8 cellular contexts compared by ENCODE assay signal in genomic region chr5:68215888-68216736, GRCh38. TPM values are rescaled to one million over a fixed set of nuclear protein-coding genes. Genes with fewer than 3 reads are reported as not detected.
A peak's percentile ranks its signal among the peaks of the same experiment; 100 is the strongest.
DNase-seq lines count a peak whose midpoint lies in the region; ATAC-seq and TF ChIP-seq lines count a peak whose summit lies in the region.

No MANE protein-coding gene starts in this region.

- 0% methylated on average over 10 to 80 of the region's 80 CpGs for WGBS in adrenal gland, 4 donors
- 0 to 1% (median 1%) methylated on average over 34 to 80 of the region's 80 CpGs for WGBS in spleen, 5 donors

- H3K4me3 ChIP-seq in GM06990 (replicated peaks; ENCODE audit: low read depth, low read length) (peak overlapping the region; percentile 78), H7 (ENCODE audit: insufficient read depth, low read depth, low read length) (peak overlapping the region; percentile 90), adrenal gland (peak overlapping the region; percentile 70 to 96 (median 94)), iPS-11a (ENCODE audit: low read depth, low read length) (peak overlapping the region; percentile 47), spleen (peak overlapping the region; percentile 73 to 99 (median 93))

- POLR2A ChIA-PET in T-cell (lab: Charles Lee) = interaction anchor here (0.5 to 2.8 kb wide), 9 partner anchors 8 to 64 kb away, joined by 3 to 25 read pairs (median 6); no protein-coding TSS in a partner anchor

- no peaks in the 10 kb centered on the region; the same call in 1 of the 2 replicates for H3K36me3 ChIP-seq in GM06990 (ENCODE audit: control insufficient read depth, insufficient read depth, low read length)
- H3K36me3 ChIP-seq in H7 (replicated peaks; ENCODE audit: control insufficient read depth, insufficient read depth, low read length) = no peaks in the 10 kb centered on the region
- no peaks in the 10 kb centered on the region for H3K36me3 ChIP-seq in adrenal gland (replicated peaks in 1 of 2)
- H3K36me3 ChIP-seq in spleen = peaks cover 0 to 10% (median 0%) of the 10 kb centered on the region in 6 donors

- TF ChIP-seq POLR2A in adrenal gland (IDR thresholded peaks at IDR 0.05) = no peak
- TF ChIP-seq POLR2A in spleen (IDR thresholded peaks at IDR 0.05) = peak in 1 of 3 donors; percentile 57

- H3K27me3 Mint-ChIP-seq in T-cell = no peaks in the 10 kb centered on the region

- H3K27me3 ChIP-seq in GM06990 (replicated peaks; ENCODE audit: control insufficient read depth, insufficient read depth, low read length) (no peaks in the 10 kb centered on the region), H7 (ENCODE audit: control insufficient read depth, insufficient read depth, low read length) (peaks cover 9% of the 10 kb centered on the region; the same call in 1 of the 2 replicates), adrenal gland (no peaks in the 10 kb centered on the region), spleen (replicated peaks in 1 of 7) (no peaks in the 10 kb centered on the region)

- peaks cover 46 to 53% (median 47%) of the 10 kb centered on the region in 3 donors for H3K4me1 Mint-ChIP-seq in T-cell

- peak overlapping the region; percentile 85 to 92 (median 88) for H3K4me3 Mint-ChIP-seq in T-cell

- H3K4me1 ChIP-seq in adrenal gland (replicated peaks in 1 of 2) (peaks cover 4 to 37% of the 10 kb centered on the region in 2 donors), spleen (peaks cover 22 to 57% (median 49%) of the 10 kb centered on the region in 6 donors)

- H3K27ac ChIP-seq in adrenal gland (peak overlapping the region; percentile 77 to 99 (median 94)), spleen (peak overlapping the region; percentile 91 to 99 (median 98))

- peaks cover 4 to 9% (median 4%) of the 10 kb centered on the region in 3 donors for H3K9me3 Mint-ChIP-seq in T-cell

- H3K9me3 ChIP-seq in adrenal gland (replicated peaks in 1 of 3) = no peaks in the 10 kb centered on the region
- peaks cover 0 to 16% (median 10%) of the 10 kb centered on the region in 8 donors for H3K9me3 ChIP-seq in spleen

- intact Hi-C loops in adrenal gland (cut with DNase I) (no loop called here), spleen (cut with DNase I; ENCODE audit: low total_unique reads) (no loop called here)

- H3K27ac Mint-ChIP-seq in T-cell = peak overlapping the region; percentile 74 to 90

- ATAC-seq in T-cell (replicated peaks in 1 of 4) = peak; percentile 69 to 79 (median 76)

- peaks cover 19% of the 10 kb centered on the region for H3K36me3 Mint-ChIP-seq in T-cell

- DNase-seq in GM06990 (ENCODE audit: extremely low read depth, insufficient read length) (peak; percentile 79), H7 (peak; percentile 83), LoVo (ENCODE audit: low spot score) (peak; percentile 46), T-cell (peak in 32 of 34 experiments; percentile 27 to 86 (median 72)), adrenal gland (peak; percentile 40 to 72 (median 54)), spleen (peak; percentile 95), NCI-H1048 (lab: John Stamatoyannopoulos, UW) (no peak)

- no peak for TF ChIP-seq CTCF in GM06990 (IDR thresholded peaks at IDR 0.05; ENCODE audit: insufficient read depth, low read length, poor library complexity, severe bottlenecking)
- TF ChIP-seq CTCF in adrenal gland (IDR thresholded peaks at IDR 0.05) = no peak
- TF ChIP-seq CTCF in spleen (IDR thresholded peaks at IDR 0.05 in 8 of 11, conservative IDR thresholded peaks at IDR 0.05 in 3 of 11) = peak in 1 of 11 experiments; percentile 11

- CTCF ChIA-PET in T-cell (lab: Charles Lee) = interaction anchor here (0.6 to 4.6 kb wide), 13 partner anchors 12 to 970 kb away, joined by 3 to 23 read pairs (median 5); no protein-coding TSS in a partner anchor

RNA-seq across cellular contexts. Expression of gene PIK3R1, which starts 0.6 kb away (rescaled TPM):
- 15.0 and 19.8 TPM in 2 replicates for total RNA-seq in H7 (2014; rRNA removed; shearing (Covaris generic))
- total RNA-seq in T-cell = 100 to 1,000 TPM in 3 of 5 donors, 10 to 100 TPM in 2; 83.7 to 370 (median 105) TPM
- total RNA-seq in adrenal gland = 100 to 1,000 TPM in 1 of 8 donors, 10 to 100 TPM in 7; 41.3 to 110 (median 66.7) TPM
- 10 to 100 TPM in 2 of 3 donors, 1 to 10 TPM in 1; 4.9 to 44.7 (median 11.7) TPM for polyA plus RNA-seq in adrenal gland
- total RNA-seq in spleen = 100 to 1,000 TPM in 5 of 7 donors, 10 to 100 TPM in 2; 72.7 to 200 (median 123) TPM
- 10 to 100 TPM in 1 of 3 donors, 1 to 10 TPM in 2; 4.9 to 15.1 (median 7.6) TPM for polyA plus RNA-seq in spleen
